In genomic region chr11:65083834-65084597, GRCh38 we compare ENCODE assay signal across 1 cellular context.
TF ChIP-seq lines count a peak whose summit lies in the region.

Gene CDCA5, minus strand, starts transcription at chr11:65084040. Its CDS starts 62 bp downstream, at chr11:65083978.
Gene ZFPL1, plus strand, starts transcription at chr11:65084222. Its CDS starts 477 bp downstream, at chr11:65084699.

TF ChIP-seq in HepG2, 621 proteins besides CTCF, POLR2A, EP300 and RAD21 (continued from another document and continues in another):
- TF ChIP-seq ATF4 (CRISPR knock-in tag; IDR thresholded peaks at IDR 0.05): peak in 1 of 2 experiments; percentile 80; a peak in 2 of 4 replicates
- TF ChIP-seq ZNF382 (CRISPR knock-in tag; IDR thresholded peaks at IDR 0.05; ENCODE audit: borderline replicate concordance): no peak
- no peak for TF ChIP-seq PLSCR1 (CRISPR knock-in tag; IDR thresholded peaks at IDR 0.05; ENCODE audit: borderline replicate concordance)
- TF ChIP-seq ZNF546 (CRISPR knock-in tag; conservative IDR thresholded peaks at IDR 0.05): peak; percentile 72; the same call in 1 of the 2 replicates
- peak; percentile 76; the same call in 1 of the 2 replicates for TF ChIP-seq KLF12 (CRISPR knock-in tag; IDR thresholded peaks at IDR 0.05; ENCODE audit: borderline replicate concordance)
- TF ChIP-seq ZNF609 (CRISPR knock-in tag; IDR thresholded peaks at IDR 0.05; ENCODE audit: borderline replicate concordance): peak; percentile 68
- peak; percentile 89; the same call in 1 of the 2 replicates for TF ChIP-seq ZSCAN5A (CRISPR knock-in tag; IDR thresholded peaks at IDR 0.05; ENCODE audit: borderline replicate concordance)
- TF ChIP-seq KAT7 (CRISPR knock-in tag; IDR thresholded peaks at IDR 0.05; ENCODE audit: borderline replicate concordance): peak; percentile 71; the same call in 1 of the 2 replicates
- TF ChIP-seq MTA1 (CRISPR knock-in tag; IDR thresholded peaks at IDR 0.05; ENCODE audit: borderline replicate concordance): peak; percentile 82
- TF ChIP-seq ARID5B (CRISPR knock-in tag; IDR thresholded peaks at IDR 0.05): peak; percentile 32; the same call in 1 of the 2 replicates
- no peak for TF ChIP-seq ZNF121 (CRISPR knock-in tag; IDR thresholded peaks at IDR 0.05)
- TF ChIP-seq ZNF839 (CRISPR knock-in tag; IDR thresholded peaks at IDR 0.05; ENCODE audit: borderline replicate concordance): no peak; the same call in 1 of the 2 replicates
- TF ChIP-seq RFX3 (CRISPR knock-in tag; IDR thresholded peaks at IDR 0.05): 0 out of 2 replicates have a peak, but pooled peaks have one; percentile 26
- 0 out of 2 replicates have a peak, but pooled peaks have one; percentile 52 for TF ChIP-seq ZNF550 (CRISPR knock-in tag; IDR thresholded peaks at IDR 0.05; ENCODE audit: borderline replicate concordance)
- no peak for TF ChIP-seq IRF1 (CRISPR knock-in tag; IDR thresholded peaks at IDR 0.05; ENCODE audit: low read depth)
- no peak for TF ChIP-seq ZSCAN12 (CRISPR knock-in tag; IDR thresholded peaks at IDR 0.05)
- TF ChIP-seq SKI (IDR thresholded peaks at IDR 0.05; ENCODE audit: partially characterized antibody): no peak
- TF ChIP-seq ZNF687 (CRISPR knock-in tag; IDR thresholded peaks at IDR 0.05): peak; percentile 86
- 0 out of 2 replicates have a peak, but pooled peaks have one; percentile 37 for TF ChIP-seq LBX2 (CRISPR knock-in tag; IDR thresholded peaks at IDR 0.05; ENCODE audit: borderline replicate concordance)
- TF ChIP-seq SALL2 (CRISPR knock-in tag; IDR thresholded peaks at IDR 0.05): no peak
- TF ChIP-seq ZNF512B (CRISPR knock-in tag; IDR thresholded peaks at IDR 0.05; ENCODE audit: borderline replicate concordance): no peak
- no peak for TF ChIP-seq BCLAF1 (IDR thresholded peaks at IDR 0.05)
- 0 out of 2 replicates have a peak, but pooled peaks have one; percentile 56 for TF ChIP-seq HNRNPL (IDR thresholded peaks at IDR 0.05; ENCODE audit: low read depth, low read length)
- no peak; the same call in 1 of the 2 replicates for TF ChIP-seq SIX4 (CRISPR knock-in tag; IDR thresholded peaks at IDR 0.05)
- no peak for TF ChIP-seq ZMAT5 (CRISPR knock-in tag; IDR thresholded peaks at IDR 0.05; ENCODE audit: borderline replicate concordance, low read depth)
- no peak for TF ChIP-seq KLF13 (CRISPR knock-in tag; IDR thresholded peaks at IDR 0.05)
- no peak for TF ChIP-seq GTF3A (CRISPR knock-in tag; conservative IDR thresholded peaks at IDR 0.05)
